ENCODE assay signal across 2 cellular contexts in the genomic region with DNA sequence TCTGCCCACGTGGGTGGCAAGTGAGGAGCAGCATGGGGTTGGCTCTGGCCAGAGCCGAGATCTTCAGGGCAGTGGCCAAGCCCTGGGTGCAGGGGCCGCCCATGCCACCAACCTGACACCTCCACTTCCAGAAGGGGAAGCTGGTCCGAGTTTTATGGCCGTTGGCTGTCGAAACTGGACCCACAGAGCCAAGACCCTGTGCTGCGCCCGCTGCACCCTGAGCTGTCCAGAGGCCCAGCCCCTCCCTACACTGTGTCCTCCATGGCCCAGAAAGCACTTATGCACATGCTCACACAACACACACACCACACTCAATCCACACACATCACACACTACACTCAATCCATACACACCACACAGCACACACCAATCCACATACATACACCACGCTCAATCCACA.
TF ChIP-seq lines count a peak whose summit lies in the region.

No MANE protein-coding gene starts in this region.

TF ChIP-seq in A549, 52 proteins besides CTCF, POLR2A, EP300 and RAD21:
- TF ChIP-seq POLR2AphosphoS2 (conservative IDR thresholded peaks at IDR 0.05; ENCODE audit: low read length), result no peak
- no peak for TF ChIP-seq JUNB (IDR thresholded peaks at IDR 0.05)
- no peak for TF ChIP-seq PBX3 (IDR thresholded peaks at IDR 0.05)
- TF ChIP-seq EHF (CRISPR knock-in tag; IDR thresholded peaks at IDR 0.05), result no peak
- no peak for TF ChIP-seq HMGXB4 (CRISPR knock-in tag; IDR thresholded peaks at IDR 0.05; ENCODE audit: borderline replicate concordance)
- TF ChIP-seq RARB (CRISPR knock-in tag; IDR thresholded peaks at IDR 0.05), result no peak
- TF ChIP-seq CHD2 (IDR thresholded peaks at IDR 0.05; ENCODE audit: low read length, partially characterized antibody), result no peak
- TF ChIP-seq ZSCAN20 (CRISPR knock-in tag; IDR thresholded peaks at IDR 0.05), result no peak
- no peak for TF ChIP-seq KDM1A (IDR thresholded peaks at IDR 0.05; ENCODE audit: low read depth)
- no peak for TF ChIP-seq EHMT2 (IDR thresholded peaks at IDR 0.05; ENCODE audit: low read depth)
- no peak for TF ChIP-seq HOXB13 (CRISPR knock-in tag; IDR thresholded peaks at IDR 0.05; ENCODE audit: low read depth)
- no peak for TF ChIP-seq FOSB (CRISPR knock-in tag; IDR thresholded peaks at IDR 0.05)
- no peak for TF ChIP-seq TP53 (CRISPR knock-in tag; IDR thresholded peaks at IDR 0.05)
- TF ChIP-seq HOXA7 (CRISPR knock-in tag; IDR thresholded peaks at IDR 0.05), result no peak
- no peak for TF ChIP-seq FOSL2 (IDR thresholded peaks at IDR 0.05)
- TF ChIP-seq FOSL2 (CRISPR knock-in tag; IDR thresholded peaks at IDR 0.05), result no peak
TF ChIP-seq in A549: peak in this region for 0.

TF ChIP-seq in IMR-90, 13 proteins besides CTCF, POLR2A, EP300 and RAD21:
- no peak for TF ChIP-seq CHD1 (IDR thresholded peaks at IDR 0.05; ENCODE audit: low read depth, low read length)
- TF ChIP-seq SMC3 (IDR thresholded peaks at IDR 0.05; ENCODE audit: low read depth, low read length), result no peak
- TF ChIP-seq BHLHE40 (IDR thresholded peaks at IDR 0.05; ENCODE audit: low read depth, low read length), result no peak
- TF ChIP-seq CEBPB (IDR thresholded peaks at IDR 0.05; ENCODE audit: low read depth, low read length), result no peak
- TF ChIP-seq FOS (IDR thresholded peaks at IDR 0.05; ENCODE audit: low read depth, low read length), result no peak
- TF ChIP-seq MAFK (IDR thresholded peaks at IDR 0.05; ENCODE audit: low read depth, low read length), result no peak
- TF ChIP-seq MAZ (IDR thresholded peaks at IDR 0.05; ENCODE audit: borderline replicate concordance, low read depth, low read length), result no peak
- no peak for TF ChIP-seq MXI1 (IDR thresholded peaks at IDR 0.05; ENCODE audit: borderline replicate concordance, low read depth, low read length)
- TF ChIP-seq RFX5 (IDR thresholded peaks at IDR 0.05; ENCODE audit: low read depth, low read length), result no peak
- no peak for TF ChIP-seq ELK1 (IDR thresholded peaks at IDR 0.05; ENCODE audit: borderline replicate concordance, low read depth, low read length)
- TF ChIP-seq USF2 (IDR thresholded peaks at IDR 0.05; ENCODE audit: low read depth, low read length), result no peak
- no peak for TF ChIP-seq RCOR1 (IDR thresholded peaks at IDR 0.05; ENCODE audit: insufficient replicate concordance, low read length)
- no peak for TF ChIP-seq NFE2L2 (IDR thresholded peaks at IDR 0.05; ENCODE audit: low read depth, low read length)
